Comparison of ENCODE assay signal across 8 cellular contexts in genomic region chr1:200510228-200510623, GRCh38.
DNase-seq lines count a peak whose midpoint lies in the region; ATAC-seq and TF ChIP-seq lines count a peak whose summit lies in the region.

No MANE protein-coding gene starts in this region.

- intact Hi-C loops in Calu3 (cut with micrococcal nuclease; ENCODE audit: unreplicated experiment), result loop anchor here (1.0 to 10.0 kb wide), 3 partner anchors 231 to 965 kb away; no protein-coding TSS in a partner anchor
- intact Hi-C loops in esophagus muscularis mucosa (cut with DNase I), result loop anchor here (5.0 kb wide), 1 partner anchor 828 kb away; no protein-coding TSS in a partner anchor

- peak; percentile 73 for ATAC-seq in GM21360 (IDR thresholded peaks at IDR 0.05; ENCODE audit: unreplicated experiment)
- peak; percentile 83 for ATAC-seq in stimulated activated naive CD8-positive, alpha-beta T cell treated with anti-CD3 and anti-CD28 coated beads, Interleukin-15, amount 100 ng/mL, for 72 hours

- no TSS peak for BruUV-seq in Calu3 (replicated peaks; lab: Mats Ljungman, UMichigan)

- TF ChIP-seq EP300 in esophagus muscularis mucosa (IDR thresholded peaks at IDR 0.05), result no peak

- no peaks in the 10 kb centered on the region for H3K9me3 Mint-ChIP-seq in Calu3 (ENCODE audit: low read depth, unreplicated experiment)
- H3K9me3 Mint-ChIP-seq in nephron progenitor cell, result no peaks in the 10 kb centered on the region
- no peaks in the 10 kb centered on the region for H3K9me3 Mint-ChIP-seq in stimulated activated naive CD8-positive, alpha-beta T cell treated with anti-CD3 and anti-CD28 coated beads, Interleukin-15, amount 100 ng/mL, for 72 hours

- no peak overlapping the region for H3K27ac ChIP-seq in OCI-LY3 (ENCODE audit: low read length)
- no peak overlapping the region for H3K27ac ChIP-seq in esophagus muscularis mucosa (replicated peaks in 1 of 4)

- H3K9ac ChIP-seq in OCI-LY3 (ENCODE audit: low read length), result no peak overlapping the region

- H3K27me3 ChIP-seq in OCI-LY3 (ENCODE audit: low read depth, low read length), result peaks cover 51% of the 10 kb centered on the region
- H3K27me3 ChIP-seq in esophagus muscularis mucosa, result peaks cover 0 to 15% (median 0%) of the 10 kb centered on the region in 4 donors

- H3K4me1 ChIP-seq in OCI-LY3 (ENCODE audit: low read length) (0 out of 2 replicates have a peak, but pooled peaks cover 3% of the 10 kb centered on the region), esophagus muscularis mucosa (no peaks in the 10 kb centered on the region)

- H3K27ac Mint-ChIP-seq in Calu3 (ENCODE audit: unreplicated experiment) (no peak overlapping the region), nephron progenitor cell (no peak overlapping the region)
- H3K27ac Mint-ChIP-seq in stimulated activated naive CD8-positive, alpha-beta T cell treated with anti-CD3 and anti-CD28 coated beads, Interleukin-15, amount 100 ng/mL, for 72 hours, result no peak overlapping the region

- no peak overlapping the region for H2AFZ ChIP-seq in OCI-LY3 (ENCODE audit: low read depth, low read length)

- H3K4me3 ChIP-seq in OCI-LY3 (ENCODE audit: low read length) (no peak overlapping the region), esophagus muscularis mucosa (no peak overlapping the region)

- no peaks in the 10 kb centered on the region for H4K20me1 ChIP-seq in OCI-LY3 (ENCODE audit: insufficient read depth, low read length)

- CTCF ChIA-PET in Calu3 (lab: Charles Lee), result interaction anchor here (1.1 to 1.3 kb wide), 2 partner anchors 197 to 825 kb away, joined by 3 to 7 read pairs; no protein-coding TSS in a partner anchor

- no peak for TF ChIP-seq POLR2A in esophagus muscularis mucosa (IDR thresholded peaks at IDR 0.05; ENCODE audit: low read depth)

- no peak overlapping the region for H3K4me3 Mint-ChIP-seq in Calu3 (ENCODE audit: low read depth, unreplicated experiment)
- H3K4me3 Mint-ChIP-seq in nephron progenitor cell, result no peak overlapping the region
- H3K4me3 Mint-ChIP-seq in stimulated activated naive CD8-positive, alpha-beta T cell treated with anti-CD3 and anti-CD28 coated beads, Interleukin-15, amount 100 ng/mL, for 72 hours, result no peak overlapping the region

- no peaks in the 10 kb centered on the region for H3K79me2 ChIP-seq in OCI-LY3 (ENCODE audit: low read length)

- DNase-seq in Calu3 (peak; percentile 81), HuH-7.5 (ENCODE audit: low spot score) (peak; percentile 63), activated T-cell treated with anti-CD3 and anti-CD28 coated beads for 24 hours (ENCODE audit: low read depth) (peak; percentile 67), esophagus muscularis mucosa (ENCODE audit: extremely low spot score) (no peak), nephron progenitor cell (peak; percentile 78)
- peak; percentile 63 to 69 for DNase-seq in stimulated activated naive CD8-positive, alpha-beta T cell treated with anti-CD3 and anti-CD28 coated beads, Interleukin-15, amount 100 ng/mL, for 72 hours

- WGBS in esophagus muscularis mucosa, result 23% methylated on average over 4 of the region's 4 CpGs

- H3K4me2 ChIP-seq in OCI-LY3 (ENCODE audit: low read length), result peak overlapping the region; percentile 3; the same call in 1 of the 2 replicates

- H3K36me3 Mint-ChIP-seq in Calu3 (ENCODE audit: insufficient read depth, unreplicated experiment), result no peaks in the 10 kb centered on the region
- H3K36me3 Mint-ChIP-seq in nephron progenitor cell (ENCODE audit: low read depth), result no peaks in the 10 kb centered on the region

- peaks cover 17% of the 10 kb centered on the region for H3K27me3 Mint-ChIP-seq in Calu3 (ENCODE audit: unreplicated experiment)
- peaks cover 28% of the 10 kb centered on the region for H3K27me3 Mint-ChIP-seq in nephron progenitor cell (ENCODE audit: low read depth, poor library complexity)
- H3K27me3 Mint-ChIP-seq in stimulated activated naive CD8-positive, alpha-beta T cell treated with anti-CD3 and anti-CD28 coated beads, Interleukin-15, amount 100 ng/mL, for 72 hours, result no peaks in the 10 kb centered on the region

- H3K9me3 ChIP-seq in OCI-LY3 (ENCODE audit: insufficient read depth, low read length) (no peaks in the 10 kb centered on the region), esophagus muscularis mucosa (no peaks in the 10 kb centered on the region)

- TF ChIP-seq CTCF in Calu3 (IDR thresholded peaks at IDR 0.05; ENCODE audit: unreplicated experiment), result peak; percentile 78
- TF ChIP-seq CTCF in OCI-LY3 (IDR thresholded peaks at IDR 0.05; ENCODE audit: low read depth, low read length), result peak; percentile 98
- peak; percentile 81 to 94 (median 84) for TF ChIP-seq CTCF in esophagus muscularis mucosa (IDR thresholded peaks at IDR 0.05)
- TF ChIP-seq CTCF in nephron progenitor cell (IDR thresholded peaks at IDR 0.05), result peak; percentile 93

- H3K4me1 Mint-ChIP-seq in Calu3 (ENCODE audit: low read depth, unreplicated experiment) (no peaks in the 10 kb centered on the region), nephron progenitor cell (peaks cover 35% of the 10 kb centered on the region)
- H3K4me1 Mint-ChIP-seq in stimulated activated naive CD8-positive, alpha-beta T cell treated with anti-CD3 and anti-CD28 coated beads, Interleukin-15, amount 100 ng/mL, for 72 hours, result no peaks in the 10 kb centered on the region

- H3K36me3 ChIP-seq in OCI-LY3 (replicated peaks; ENCODE audit: low read depth, low read length) (no peaks in the 10 kb centered on the region), esophagus muscularis mucosa (no peaks in the 10 kb centered on the region)
